Comparison of ENCODE assay signal across 1 cellular context in genomic region chr19:36514012-36514612, GRCh38.
TF ChIP-seq lines count a peak whose summit lies in the region.

No MANE protein-coding gene starts in this region.

TF ChIP-seq in K562, 482 proteins besides CTCF, POLR2A, EP300 and RAD21:
- TF ChIP-seq ZNF347 (CRISPR knock-in tag; IDR thresholded peaks at IDR 0.05; ENCODE audit: low read depth): no peak
- TF ChIP-seq HOXB6 (CRISPR knock-in tag; IDR thresholded peaks at IDR 0.05; ENCODE audit: borderline replicate concordance): no peak
- TF ChIP-seq ZNF274 (IDR thresholded peaks at IDR 0.05; ENCODE audit: borderline replicate concordance, low read depth, low read length): peak; percentile 86
- TF ChIP-seq ATF1 (CRISPR knock-in tag; IDR thresholded peaks at IDR 0.05): no peak
- TF ChIP-seq ATF1 (tag; IDR thresholded peaks at IDR 0.05): no peak
- no peak for TF ChIP-seq GTF2E2 (tag; IDR thresholded peaks at IDR 0.05)
- TF ChIP-seq ZFP1 (CRISPR knock-in tag; IDR thresholded peaks at IDR 0.05): no peak
- TF ChIP-seq CGGBP1 (CRISPR knock-in tag; IDR thresholded peaks at IDR 0.05): no peak
- no peak for TF ChIP-seq RUNX1 (IDR thresholded peaks at IDR 0.05; ENCODE audit: low read depth)
- TF ChIP-seq CREB3L1 (IDR thresholded peaks at IDR 0.05; ENCODE audit: borderline replicate concordance, low read depth): no peak
- no peak for TF ChIP-seq ZNF311 (CRISPR knock-in tag; IDR thresholded peaks at IDR 0.05)
- no peak for TF ChIP-seq ZNF318 (IDR thresholded peaks at IDR 0.05; ENCODE audit: borderline replicate concordance in 1 of 2, low read depth in 1 of 2)
- TF ChIP-seq NFYB (IDR thresholded peaks at IDR 0.05; ENCODE audit: extremely low read depth, insufficient read length): no peak
- 0 out of 2 replicates have a peak, but pooled peaks have one; percentile 43 for TF ChIP-seq CBX5 (IDR thresholded peaks at IDR 0.05; ENCODE audit: borderline replicate concordance, low read depth)
- TF ChIP-seq ELK1 (CRISPR knock-in tag; IDR thresholded peaks at IDR 0.05): no peak
- TF ChIP-seq CHD1 (IDR thresholded peaks at IDR 0.05; ENCODE audit: low read length): no peak
- no peak for TF ChIP-seq NR2F6 (CRISPR knock-in tag; IDR thresholded peaks at IDR 0.05)
- peak; percentile 56 for TF ChIP-seq ZNF280A (IDR thresholded peaks at IDR 0.05; ENCODE audit: low read depth, partially characterized antibody)
- no peak for TF ChIP-seq TCFL5 (CRISPR knock-in tag; conservative IDR thresholded peaks at IDR 0.05)
- peak; percentile 92 for TF ChIP-seq ZNF75A (CRISPR knock-in tag; IDR thresholded peaks at IDR 0.05)
- no peak for TF ChIP-seq ZNF445 (CRISPR knock-in tag; IDR thresholded peaks at IDR 0.05; ENCODE audit: low read depth)
- no peak for TF ChIP-seq CCNT2 (IDR thresholded peaks at IDR 0.05; ENCODE audit: borderline replicate concordance, extremely low read depth, insufficient read length, low read depth, low read length)
- TF ChIP-seq HNRNPUL1 (IDR thresholded peaks at IDR 0.05; ENCODE audit: low read length): no peak
- no peak for TF ChIP-seq ZNF175 (CRISPR knock-in tag; IDR thresholded peaks at IDR 0.05; ENCODE audit: low read depth)
- peak in 1 of 2 experiments; percentile 73; a peak in 1 of 3 replicates for TF ChIP-seq CBX3 (IDR thresholded peaks at IDR 0.05; ENCODE audit: borderline replicate concordance in 1 of 2, low read length in 2 of 2)
- TF ChIP-seq TRIM28 (IDR thresholded peaks at IDR 0.05): peak; percentile 76
- TF ChIP-seq FOXO4 (CRISPR knock-in tag; IDR thresholded peaks at IDR 0.05): no peak
- no peak for TF ChIP-seq LCOR (CRISPR knock-in tag; IDR thresholded peaks at IDR 0.05)
- no peak for TF ChIP-seq HEY1 (CRISPR knock-in tag; IDR thresholded peaks at IDR 0.05; ENCODE audit: borderline replicate concordance)
- TF ChIP-seq NR0B1 (IDR thresholded peaks at IDR 0.05; ENCODE audit: partially characterized antibody): no peak
- TF ChIP-seq ETS1 (conservative IDR thresholded peaks at IDR 0.05; ENCODE audit: control insufficient read depth, low read depth, low read length): no peak
- no peak for TF ChIP-seq ZNF184 (CRISPR knock-in tag; IDR thresholded peaks at IDR 0.05)
- TF ChIP-seq COPS2 (conservative IDR thresholded peaks at IDR 0.05): no peak
- TF ChIP-seq THRB (CRISPR knock-in tag; conservative IDR thresholded peaks at IDR 0.05): no peak
- TF ChIP-seq ZNF717 (CRISPR knock-in tag; IDR thresholded peaks at IDR 0.05): no peak
- no peak for TF ChIP-seq STAT5B (CRISPR knock-in tag; IDR thresholded peaks at IDR 0.05)
- TF ChIP-seq ZC3H11A (IDR thresholded peaks at IDR 0.05; ENCODE audit: low read depth, low read length): no peak
- no peak for TF ChIP-seq PTRF (tag; IDR thresholded peaks at IDR 0.05)
- no peak for TF ChIP-seq ATF3 (IDR thresholded peaks at IDR 0.05)
- TF ChIP-seq ATF3 (CRISPR knock-in tag; conservative IDR thresholded peaks at IDR 0.05): no peak
- no peak for TF ChIP-seq NBN (IDR thresholded peaks at IDR 0.05; ENCODE audit: low read depth)
